ENCODE assay signal across 8 cellular contexts in the genomic region with DNA sequence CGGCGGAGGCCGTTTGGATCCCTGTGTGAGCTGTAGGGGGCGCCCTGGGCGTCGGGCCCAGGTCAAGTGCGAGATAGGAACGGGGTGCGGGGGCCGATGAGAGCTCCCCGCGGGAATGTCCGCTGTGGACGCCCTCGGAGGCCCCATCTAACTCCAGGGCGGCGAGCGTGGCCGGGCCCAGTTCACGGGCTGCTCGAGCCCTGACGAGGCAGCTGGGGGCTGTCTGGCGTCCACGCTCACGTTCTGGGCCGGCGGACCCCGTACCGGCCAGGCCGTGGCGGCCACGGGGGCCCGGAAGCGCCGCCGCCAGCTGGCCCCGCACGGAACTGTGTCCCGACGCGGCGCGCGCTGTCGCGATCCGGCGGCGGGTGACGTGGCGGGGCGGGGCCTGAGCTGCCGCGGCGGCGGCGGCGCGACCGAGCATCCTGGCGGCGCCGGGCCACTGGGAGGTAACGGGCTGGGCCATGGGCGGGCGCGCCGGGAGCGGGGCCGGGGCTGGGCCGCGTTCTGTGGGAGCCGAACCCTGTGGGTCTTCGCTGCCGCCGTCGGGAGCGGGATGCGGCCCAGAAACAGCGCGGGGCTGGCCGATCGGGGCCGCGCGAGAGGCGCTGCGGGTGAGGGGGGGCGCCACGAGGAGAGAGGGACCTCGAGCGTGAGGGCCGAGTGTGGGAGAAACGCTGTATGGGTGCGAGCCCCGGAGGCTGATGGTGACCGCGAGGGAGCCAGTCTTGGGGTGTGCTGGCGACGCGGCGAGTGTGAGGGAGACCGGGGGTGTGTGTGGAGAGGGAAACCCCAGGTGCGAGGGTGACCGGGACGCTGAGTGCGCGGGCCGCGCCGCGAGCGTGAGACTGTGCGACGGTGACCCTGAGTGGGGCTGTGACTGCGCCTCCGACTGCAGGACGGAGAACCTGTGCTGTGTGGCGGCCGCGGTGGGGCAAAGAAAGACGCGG. TPM values are rescaled to one million over a fixed set of nuclear protein-coding genes. Genes with fewer than 3 reads are reported as not detected.
DNase-seq lines count a peak whose midpoint lies in the region; ATAC-seq and TF ChIP-seq lines count a peak whose summit lies in the region.

Gene SLC7A6 (plus strand): TSS at position 399 of the 950 bp plus-strand sequence. CDS start 10,201 bp downstream, outside the sequence.

- CTCF ChIA-PET in BJ (lab: Yijun Ruan, JAX) (interaction anchor here (0.7 to 14.3 kb wide), 27 partner anchors 9 to 268 kb away, joined by 3 to 310 read pairs (median 6); partner anchors contain the start of genes ESRP2, PLA2G15, PRMT7 and SLC7A6OS), Panc1 (lab: Charles Lee) (interaction anchor here (0.6 to 1.3 kb wide), 7 partner anchors 15 to 71 kb away, joined by 3 to 5 read pairs (median 3); no protein-coding TSS in a partner anchor)

- H3K27ac ChIP-seq in Panc1 (ENCODE audit: low read length) = peak within 1 kb of the TSS; percentile 84

- peaks cover 0 to 25% (median 3%) of the 10 kb centered on the region in 3 donors for H3K36me3 Mint-ChIP-seq in naive thymus-derived CD8-positive, alpha-beta T cell

- peak within 1 kb of the TSS; percentile 89 to 99 (median 98) for H3K27ac Mint-ChIP-seq in naive thymus-derived CD8-positive, alpha-beta T cell

- peak; percentile 68 for ATAC-seq in GM19025 (IDR thresholded peaks at IDR 0.05; ENCODE audit: low read depth, unreplicated experiment)
- peak; percentile 55 for ATAC-seq in HG03342 (IDR thresholded peaks at IDR 0.05; ENCODE audit: unreplicated experiment)
- peak; percentile 90 for ATAC-seq in Panc1
- peak; percentile 61 to 75 for ATAC-seq in naive thymus-derived CD8-positive, alpha-beta T cell

- H3K9me3 ChIP-seq in Panc1 (ENCODE audit: control insufficient read depth, insufficient read depth, low read depth, low read length) = no peaks in the 10 kb centered on the region

- DNase-seq in BJ (ENCODE audit: low read depth) (no peak), Panc1 (ENCODE audit: low read depth, low spot score) (no peak), activated T-helper 1 cell treated with Interleukin-2 at 50 U/mL for 16 hours (ENCODE audit: low read depth) (peak; percentile 74), fibroblast of gingiva (ENCODE audit: low read depth) (peak; percentile 63)
- peak; percentile 69 to 85 (median 82) for DNase-seq in naive thymus-derived CD8-positive, alpha-beta T cell
- DNase-seq in stimulated activated naive CD4-positive, alpha-beta T cell (lab: John Stamatoyannopoulos, UW) = peak; percentile 71 to 81 (median 77)

- H3K4me3 Mint-ChIP-seq in naive thymus-derived CD8-positive, alpha-beta T cell = peak within 1 kb of the TSS; percentile 93 to 98 (median 96)

- H3K4me1 Mint-ChIP-seq in naive thymus-derived CD8-positive, alpha-beta T cell = peaks cover 35 to 62% (median 57%) of the 10 kb centered on the region in 4 donors

- H3K4me1 ChIP-seq in Panc1 (ENCODE audit: control insufficient read depth, insufficient read depth, low read length) = peaks cover 17% of the 10 kb centered on the region

- BruUV-seq in Panc1 (replicated peaks; lab: Mats Ljungman, UMichigan) = TSS peak; percentile 81

- H3K27me3 ChIP-seq in BJ (ENCODE audit: control insufficient read depth, insufficient read depth, low read length) (no peaks in the 10 kb centered on the region), Panc1 (ENCODE audit: control insufficient read depth, insufficient read depth, low read length) (no peaks in the 10 kb centered on the region)

- H3K4me3 ChIP-seq in BJ (ENCODE audit: low read depth, low read length) (peak within 1 kb of the TSS; percentile 98), Panc1 (ENCODE audit: low read depth in 2 of 2, low read length in 2 of 2) (peak within 1 kb of the TSS; percentile 76 to 83)

- intact Hi-C loops in Panc1 (cut with micrococcal nuclease; ENCODE audit: unreplicated experiment) = loop anchor here (5.0 kb wide), 1 partner anchor 63 kb away; no protein-coding TSS in a partner anchor

- POLR2A ChIA-PET in BJ (lab: Charles Lee) = interaction anchor here (0.6 to 1.2 kb wide), 3 partner anchors 19 to 1503 kb away, joined by 3 to 4 read pairs (median 4); partner anchors contain the start of genes PLA2G15, PRMT7 and SLC7A6OS
- POLR2A ChIA-PET in Panc1 (lab: Charles Lee) = interaction anchor here (0.6 kb wide), 1 partner anchor 65 kb away, joined by 3 read pairs; no protein-coding TSS in a partner anchor
- POLR2A ChIA-PET in naive thymus-derived CD8-positive, alpha-beta T cell (lab: Charles Lee) = interaction anchor here (0.6 to 40.3 kb wide), 13 partner anchors 10 to 180 kb away, joined by 3 to 1294 read pairs (median 6); partner anchors contain the start of genes NFATC3, PLA2G15, PRMT7 and SLC7A6OS

- TF ChIP-seq CTCF in BJ (IDR thresholded peaks at IDR 0.05; ENCODE audit: insufficient read depth, low read depth, low read length) (peak; percentile 84), Panc1 (IDR thresholded peaks at IDR 0.05) (peak; percentile 78)

- in situ Hi-C loops in Panc1 (cut with HindIII; ENCODE audit: low pct_unique_long_range_greater_than_20kb, low sequenced_read_pairs) = no loop called here

- H3K36me3 ChIP-seq in BJ (ENCODE audit: control insufficient read depth, insufficient read depth, low read length) = peaks cover 7% of the 10 kb centered on the region
- no peaks in the 10 kb centered on the region; the same call in 1 of the 2 replicates for H3K36me3 ChIP-seq in Panc1 (ENCODE audit: control insufficient read depth, insufficient read depth, low read length)

- no peaks in the 10 kb centered on the region for H3K9me3 Mint-ChIP-seq in naive thymus-derived CD8-positive, alpha-beta T cell

- no peaks in the 10 kb centered on the region for H3K27me3 Mint-ChIP-seq in naive thymus-derived CD8-positive, alpha-beta T cell

RNA-seq across cellular contexts. Expression of gene SLC7A6, which starts in this region (rescaled TPM):
- polyA plus RNA-seq in BJ (2011; rRNA removed) = 45.7 and 51.2 TPM in 2 replicates
- polyA minus RNA-seq in BJ (2011; rRNA and poly(A)+ RNA removed) = 50.0 and 83.9 TPM in 2 replicates
- total RNA-seq in Panc1 (2021; ENCODE audit: unreplicated experiment) = 58.9 TPM
- polyA plus RNA-seq in Panc1 (2012; ENCODE audit: insufficient read length) = 34.4 TPM
- 100 to 1,000 TPM; 211 to 228 TPM for total RNA-seq in naive thymus-derived CD8-positive, alpha-beta T cell
- polyA plus RNA-seq in naive thymus-derived CD8-positive, alpha-beta T cell = 10 to 100 TPM; 14.3 to 20.2 (median 19.2) TPM

Comparison
In these comparisons a context has a peak if more than half of its experiments do, and no peak if none do; other contexts are left out.
1. DNase-seq: peak in activated T-helper 1 cell treated with Interleukin-2 at 50 U/mL for 16 hours (single experiment), fibroblast of gingiva (single experiment), naive thymus-derived CD8-positive, alpha-beta T cell (10 of 10) and stimulated activated naive CD4-positive, alpha-beta T cell (6 of 6); none in BJ (single experiment) and Panc1 (single experiment).
2. Peak in every context shown above with its lines, with median percentiles within 50 percentile points of each other: ATAC-seq.